In the genomic region with DNA sequence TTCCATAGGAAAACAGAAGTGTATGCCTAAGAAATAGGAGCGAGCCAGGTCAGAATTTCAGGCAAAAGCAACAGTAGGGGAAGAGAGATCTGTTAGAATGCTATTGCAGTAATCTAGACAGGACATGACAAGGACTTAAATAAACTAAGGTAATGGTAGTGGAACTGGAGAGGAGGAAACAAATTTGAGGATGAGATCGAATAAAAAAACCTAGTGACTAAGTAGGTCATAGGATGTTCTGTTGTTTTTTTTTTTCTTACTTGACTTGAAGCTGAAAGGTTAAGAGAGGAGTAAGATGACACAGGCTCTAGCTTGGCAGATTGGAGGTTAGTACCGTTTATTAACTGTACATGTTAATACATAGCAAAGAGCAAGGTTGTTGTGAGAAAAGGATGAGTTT, we compare ENCODE assay signal across 19 cellular contexts. TPM values are rescaled to one million over a fixed set of nuclear protein-coding genes. Genes with fewer than 3 reads are reported as not detected.
A peak's percentile ranks its signal among the peaks of the same experiment; 100 is the strongest.
DNase-seq lines count a peak whose midpoint lies in the region; ATAC-seq and TF ChIP-seq lines count a peak whose summit lies in the region.
"Had no signal": no experiment of that assay in that cellular context is flagged by ENCODE, and none has a peak within 500 bp of the region (broad histone marks: within the 10 kb centered on the region; RNA-seq: fewer than 3 reads in every experiment).

No MANE protein-coding gene starts in this region.

- H3K4me2 ChIP-seq in PC-3 (ENCODE audit: low read length), result no peak overlapping the region

- BruUV-seq in PC-3 (replicated peaks; lab: Mats Ljungman, UMichigan), result no TSS peak

- no peaks in the 10 kb centered on the region for H3K79me2 ChIP-seq in PC-3 (ENCODE audit: low read length)

- H3K27me3 ChIP-seq in PC-3 (ENCODE audit: low read length), result no peaks in the 10 kb centered on the region

- no peaks in the 10 kb centered on the region for H3K27me3 Mint-ChIP-seq in activated CD4-positive, alpha-beta T cell treated with anti-CD3 and anti-CD28 coated beads, Interleukin-2, amount 10 ng/mL, durations not matched to agents 7 days and 5 days
- H3K27me3 Mint-ChIP-seq in activated T-cell treated with anti-CD3 and anti-CD28 coated beads, Interleukin-2, amount 50 U/mL, for 4 hours (ENCODE audit: low read depth), result no peaks in the 10 kb centered on the region
- H3K27me3 Mint-ChIP-seq: B cell had no signal

- H3F3A ChIP-seq in PC-3 (ENCODE audit: low read length, unreplicated experiment), result no peaks in the 10 kb centered on the region

- H3K27ac ChIP-seq in PC-3 (ENCODE audit: low read length), result no peak overlapping the region

- H3K4me3 ChIP-seq in PC-3 (ENCODE audit: low read length) (no peak overlapping the region), fibroblast of mammary gland (ENCODE audit: control insufficient read depth, low read depth, low read length) (no peak overlapping the region), skeletal muscle cell (ENCODE audit: low read depth, low read length) (no peak overlapping the region)

- H4K20me1 ChIP-seq in PC-3 (ENCODE audit: low read length), result no peaks in the 10 kb centered on the region

- ATAC-seq in PC-3, result peak; percentile 49
- no peak for ATAC-seq in activated T-cell treated with anti-CD3 and anti-CD28 coated beads, Interleukin-2, amount 50 U/mL, for 4 hours
- no peak for ATAC-seq in GM19467 (IDR thresholded peaks at IDR 0.05; ENCODE audit: unreplicated experiment)

- H3K9me3 ChIP-seq in PC-3 (ENCODE audit: low read length), result no peaks in the 10 kb centered on the region
- H3K9me3 ChIP-seq: Caco-2 had no signal

- no peak for DNase-seq in activated CD4-positive, alpha-beta T cell treated with anti-CD3 and anti-CD28 coated beads, Interleukin-2, amount 10 ng/mL, durations not matched to agents 7 days and 5 days
- DNase-seq in activated CD4-positive, alpha-beta T cell treated with anti-CD3 and anti-CD28 coated beads, Interleukin-2, amount 50 U/mL, for 4 hours, result no peak
- DNase-seq in PC-3 (peak; percentile 25), fibroblast of mammary gland (ENCODE audit: low read depth) (peak; percentile 10), skeletal muscle cell (ENCODE audit: low read depth) (peak; percentile 5), islet precursor cell (no peak)
- no peak for DNase-seq in activated T-cell treated with anti-CD3 and anti-CD28 coated beads, Interleukin-2, amount 50 U/mL, for 4 hours
- DNase-seq: 8988T, Caco-2, DMS53, EL, KBM-7, NCI-H1694 treated with DMSO at 0.1 percent for 48 hours, NCI-H2107, NCI-H510A treated with DMSO at 0.1 percent for 48 hours, NCI-H774, SHP77 treated with DMSO at 0.1 percent for 48 hours had no signal

- CTCF ChIA-PET in activated CD4-positive, alpha-beta T cell treated with anti-CD3 and anti-CD28 coated beads, Interleukin-2, amount 10 ng/mL, durations not matched to agents 7 days and 5 days (lab: Charles Lee), result interaction anchor here (1.1 kb wide), 1 partner anchor 9 kb away, joined by 3 read pairs; no protein-coding TSS in a partner anchor
- CTCF ChIA-PET in PC-3 (lab: Charles Lee), result no interaction called here

- H3K4me1 ChIP-seq in PC-3 (ENCODE audit: insufficient read depth, low read length), result peaks cover 3% of the 10 kb centered on the region; the same call in 1 of the 2 replicates

- H3K36me3 ChIP-seq in PC-3 (ENCODE audit: low read depth, low read length), result 0 out of 2 replicates have a peak, but pooled peaks cover 3% of the 10 kb centered on the region

- H3K9ac ChIP-seq in PC-3 (ENCODE audit: low read length), result no peak overlapping the region

- TF ChIP-seq CTCF in PC-3 (conservative IDR thresholded peaks at IDR 0.05; ENCODE audit: low read depth, low read length) (no peak), fibroblast of mammary gland (conservative IDR thresholded peaks at IDR 0.05; ENCODE audit: control insufficient read depth, insufficient read depth, low read depth, low read length) (no peak)

- H3K4me3 Mint-ChIP-seq in activated CD4-positive, alpha-beta T cell treated with anti-CD3 and anti-CD28 coated beads, Interleukin-2, amount 10 ng/mL, durations not matched to agents 7 days and 5 days, result no peak overlapping the region
- H3K4me3 Mint-ChIP-seq in activated T-cell treated with anti-CD3 and anti-CD28 coated beads, Interleukin-2, amount 50 U/mL, for 4 hours, result no peak overlapping the region
- H3K4me3 Mint-ChIP-seq: B cell had no signal

- POLR2A ChIA-PET in activated CD4-positive, alpha-beta T cell treated with anti-CD3 and anti-CD28 coated beads, Interleukin-2, amount 10 ng/mL, durations not matched to agents 7 days and 5 days (lab: Charles Lee), result no interaction called here
- POLR2A ChIA-PET in PC-3 (lab: Charles Lee; ENCODE audit: unreplicated experiment), result interaction anchor here (0.5 kb wide), 1 partner anchor 94 kb away, joined by 3 read pairs; no protein-coding TSS in a partner anchor

- intact Hi-C loops in PC-3 (cut with micrococcal nuclease), result no loop called here

- H3K27ac Mint-ChIP-seq in activated CD4-positive, alpha-beta T cell treated with anti-CD3 and anti-CD28 coated beads, Interleukin-2, amount 10 ng/mL, durations not matched to agents 7 days and 5 days, result peak overlapping the region; percentile 32
- H3K27ac Mint-ChIP-seq: B cell had no signal

- H3K36me3 Mint-ChIP-seq in activated CD4-positive, alpha-beta T cell treated with anti-CD3 and anti-CD28 coated beads, Interleukin-2, amount 10 ng/mL, durations not matched to agents 7 days and 5 days (ENCODE audit: low read depth), result peaks cover 32% of the 10 kb centered on the region
- peaks cover 39% of the 10 kb centered on the region for H3K36me3 Mint-ChIP-seq in activated T-cell treated with anti-CD3 and anti-CD28 coated beads, Interleukin-2, amount 50 U/mL, for 4 hours (ENCODE audit: insufficient read depth)

- no peak overlapping the region for H2AFZ ChIP-seq in PC-3 (ENCODE audit: low read length)

- no peaks in the 10 kb centered on the region for H3K9me3 Mint-ChIP-seq in activated CD4-positive, alpha-beta T cell treated with anti-CD3 and anti-CD28 coated beads, Interleukin-2, amount 10 ng/mL, durations not matched to agents 7 days and 5 days
- H3K9me3 Mint-ChIP-seq in activated T-cell treated with anti-CD3 and anti-CD28 coated beads, Interleukin-2, amount 50 U/mL, for 4 hours, result no peaks in the 10 kb centered on the region

- H3K4me1 Mint-ChIP-seq in activated CD4-positive, alpha-beta T cell treated with anti-CD3 and anti-CD28 coated beads, Interleukin-2, amount 10 ng/mL, durations not matched to agents 7 days and 5 days, result peaks cover 10% of the 10 kb centered on the region
- no peaks in the 10 kb centered on the region for H3K4me1 Mint-ChIP-seq in activated T-cell treated with anti-CD3 and anti-CD28 coated beads, Interleukin-2, amount 50 U/mL, for 4 hours (ENCODE audit: low read depth)
- H3K4me1 Mint-ChIP-seq: B cell had no signal

- H3K9me2 ChIP-seq in PC-3 (replicated peaks; ENCODE audit: low read length), result no peaks in the 10 kb centered on the region

RNA-seq across cellular contexts. Expression of a gene that starts 28.6 kb away (rescaled TPM):
- total RNA-seq in activated CD4-positive, alpha-beta T cell treated with anti-CD3 and anti-CD28 coated beads, Interleukin-2, amount 10 ng/mL, durations not matched to agents 7 days and 5 days, result 10 to 100 TPM; 27.1 to 32.5 TPM
- total RNA-seq in PC-3 (2014; rRNA removed), result 17.0 and 25.7 TPM in 2 replicates
- total RNA-seq in activated T-cell treated with anti-CD3 and anti-CD28 coated beads, Interleukin-2, amount 50 U/mL, for 4 hours, result 10 to 100 TPM; 22.7 to 25.7 (median 23.9) TPM

RNA-seq across cellular contexts. Expression of a gene that starts 28.7 kb away (rescaled TPM):
- total RNA-seq in activated CD4-positive, alpha-beta T cell treated with anti-CD3 and anti-CD28 coated beads, Interleukin-2, amount 10 ng/mL, durations not matched to agents 7 days and 5 days, result 10 to 100 TPM; 24.1 to 28.0 TPM
- total RNA-seq in PC-3 (2014; rRNA removed), result 12.7 and 14.8 TPM in 2 replicates
- 10 to 100 TPM; 16.8 to 20.9 (median 19.6) TPM for total RNA-seq in activated T-cell treated with anti-CD3 and anti-CD28 coated beads, Interleukin-2, amount 50 U/mL, for 4 hours

Comparison
In these comparisons a context has a peak if more than half of its experiments do, and no peak if none do; other contexts are left out.
1. DNase-seq: peak in PC-3 (single experiment), fibroblast of mammary gland (single experiment) and skeletal muscle cell (single experiment); none in activated CD4-positive, alpha-beta T cell treated with anti-CD3 and anti-CD28 coated beads, Interleukin-2, amount 10 ng/mL, durations not matched to agents 7 days and 5 days (single experiment), activated CD4-positive, alpha-beta T cell treated with anti-CD3 and anti-CD28 coated beads, Interleukin-2, amount 50 U/mL, for 4 hours (0 of 2), activated T-cell treated with anti-CD3 and anti-CD28 coated beads, Interleukin-2, amount 50 U/mL, for 4 hours (single experiment) and islet precursor cell (single experiment).